In the genomic region with DNA sequence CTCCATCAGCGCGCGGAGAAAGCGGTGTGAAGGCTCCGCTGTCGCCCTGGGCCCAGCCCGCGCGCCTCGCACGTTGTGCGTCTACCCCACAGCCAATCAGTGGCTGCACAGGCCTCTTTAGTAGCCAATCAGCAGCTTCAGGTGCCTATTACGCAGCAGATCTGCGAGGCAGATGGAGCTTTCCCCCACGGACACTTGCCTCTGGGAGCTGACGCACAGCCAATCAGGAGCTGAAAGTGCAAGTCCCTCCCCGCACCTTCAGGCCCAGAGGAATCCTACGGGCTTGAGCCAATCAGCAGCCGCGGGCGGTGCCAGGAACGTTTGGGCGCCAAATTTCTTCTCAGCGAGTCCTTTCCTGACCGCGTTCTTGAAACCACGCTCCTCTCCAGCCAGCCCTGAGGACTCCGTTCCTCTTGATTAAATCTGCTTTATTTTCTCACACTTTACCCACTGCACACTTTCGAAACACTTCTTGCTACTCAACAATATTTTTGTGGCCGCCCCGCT, we compare ENCODE assay signal across 15 cellular contexts. TPM values are rescaled to one million over a fixed set of nuclear protein-coding genes. Genes with fewer than 3 reads are reported as not detected.
A peak's percentile ranks its signal among the peaks of the same experiment; 100 is the strongest.
DNase-seq lines count a peak whose midpoint lies in the region; ATAC-seq and TF ChIP-seq lines count a peak whose summit lies in the region.
"Had no signal": no experiment of that assay in that cellular context is flagged by ENCODE, and none has a peak within 500 bp of the region (broad histone marks: within the 10 kb centered on the region; RNA-seq: fewer than 3 reads in every experiment).

No MANE protein-coding gene starts in this region.

- no peak overlapping the region for H3K27ac Mint-ChIP-seq in mesothelial cell of epicardium
- H3K27ac Mint-ChIP-seq: HFFc6; stimulated activated effector memory CD8-positive, alpha-beta T cell treated with anti-CD3 and anti-CD28 coated beads, Interleukin-12 subunit alpha, Interleukin-12 subunit beta, amount 100 ng/mL, for 72 hours had no signal

- TF ChIP-seq CTCF in choroid plexus epithelial cell (conservative IDR thresholded peaks at IDR 0.05; ENCODE audit: low read depth, low read length) (no peak), mesothelial cell of epicardium (IDR thresholded peaks at IDR 0.05; ENCODE audit: unreplicated experiment) (no peak)

- no peak overlapping the region for H3K4me3 Mint-ChIP-seq in mesothelial cell of epicardium
- H3K4me3 Mint-ChIP-seq: HFFc6; stimulated activated effector memory CD8-positive, alpha-beta T cell treated with anti-CD3 and anti-CD28 coated beads, Interleukin-12 subunit alpha, Interleukin-12 subunit beta, amount 100 ng/mL, for 72 hours had no signal

- H3K27me3 Mint-ChIP-seq in mesothelial cell of epicardium (ENCODE audit: low read depth), result peaks cover 44% of the 10 kb centered on the region

- H3K4me3 ChIP-seq in choroid plexus epithelial cell (ENCODE audit: low read depth, low read length), result no peak overlapping the region

- no peak for ATAC-seq in stimulated activated naive CD8-positive, alpha-beta T cell treated with anti-CD3 and anti-CD28 coated beads, Interleukin-15, Interleukin-2, amounts not matched to agents 100 U/mL and 50 U/mL, for 24 hours
- ATAC-seq in GM18517 (IDR thresholded peaks at IDR 0.05; ENCODE audit: unreplicated experiment), result no peak

- peak; percentile 53 for DNase-seq in activated CD8-positive, alpha-beta memory T cell treated with anti-CD3 and anti-CD28 coated beads for 24 hours
- no peak for DNase-seq in activated CD8-positive, alpha-beta memory T cell treated with anti-CD3 and anti-CD28 coated beads, Interleukin-2, amount 50 U/mL, for 4 hours
- peak; percentile 56 for DNase-seq in NOMO-1 treated with DMSO at 0.1 percent for 48 hours (lab: John Stamatoyannopoulos, UW; ENCODE audit: unreplicated experiment)
- DNase-seq in choroid plexus epithelial cell (ENCODE audit: low read depth), result peak; percentile 14
- peak; percentile 25 for DNase-seq in stimulated activated naive CD8-positive, alpha-beta T cell treated with anti-CD3 and anti-CD28 coated beads, Interleukin-15, Interleukin-2, amounts not matched to agents 100 U/mL and 50 U/mL, for 24 hours
- DNase-seq in mesothelial cell of epicardium (ENCODE audit: low spot score in 2 of 2, unreplicated experiment in 2 of 2), result no peak
- DNase-seq in NCI-H1417 (lab: John Stamatoyannopoulos, UW), result no peak
- DNase-seq: activated effector memory CD4-positive, alpha-beta T cell treated with Interleukin-2 at 50 U/mL for 16 hours; brain microvascular endothelial cell; DMS79 treated with DMSO at 0.1 percent for 48 hours; HFFc6; NCI-H2171 treated with DMSO at 0.1 percent for 48 hours had no signal

- no peaks in the 10 kb centered on the region for H3K36me3 Mint-ChIP-seq in mesothelial cell of epicardium
- H3K36me3 Mint-ChIP-seq: stimulated activated effector memory CD8-positive, alpha-beta T cell treated with anti-CD3 and anti-CD28 coated beads, Interleukin-12 subunit alpha, Interleukin-12 subunit beta, amount 100 ng/mL, for 72 hours had no signal

- H3K4me1 Mint-ChIP-seq in mesothelial cell of epicardium, result no peaks in the 10 kb centered on the region

- H3K9me3 Mint-ChIP-seq in mesothelial cell of epicardium, result no peaks in the 10 kb centered on the region
- H3K9me3 Mint-ChIP-seq: stimulated activated effector memory CD8-positive, alpha-beta T cell treated with anti-CD3 and anti-CD28 coated beads, Interleukin-12 subunit alpha, Interleukin-12 subunit beta, amount 100 ng/mL, for 72 hours had no signal

RNA-seq across cellular contexts. Expression of a gene that starts 39.9 kb away (rescaled TPM):
- not detected in 3 replicates for total RNA-seq in mesothelial cell of epicardium
- total RNA-seq: HFFc6, lung microvascular endothelial cell had no signal

RNA-seq across cellular contexts. Expression of a gene that starts 42.9 kb away (rescaled TPM):
- not detected in 3 replicates for total RNA-seq in mesothelial cell of epicardium
- total RNA-seq: HFFc6, lung microvascular endothelial cell had no signal

RNA-seq across cellular contexts. Expression of a gene that starts 57.3 kb away (rescaled TPM):
- not detected in 3 replicates for total RNA-seq in mesothelial cell of epicardium
- total RNA-seq: HFFc6 had no signal

Comparison
In these comparisons a context has a peak if more than half of its experiments do, and no peak if none do; other contexts are left out.
1. DNase-seq: peak in activated CD8-positive, alpha-beta memory T cell treated with anti-CD3 and anti-CD28 coated beads for 24 hours (single experiment), NOMO-1 treated with DMSO at 0.1 percent for 48 hours (single experiment), choroid plexus epithelial cell (single experiment) and stimulated activated naive CD8-positive, alpha-beta T cell treated with anti-CD3 and anti-CD28 coated beads, Interleukin-15, Interleukin-2, amounts not matched to agents 100 U/mL and 50 U/mL, for 24 hours (single experiment); none in activated CD8-positive, alpha-beta memory T cell treated with anti-CD3 and anti-CD28 coated beads, Interleukin-2, amount 50 U/mL, for 4 hours (single experiment), mesothelial cell of epicardium (0 of 2) and NCI-H1417 (0 of 3).